Comparison of ENCODE assay signal across 18 cellular contexts in the genomic region with DNA sequence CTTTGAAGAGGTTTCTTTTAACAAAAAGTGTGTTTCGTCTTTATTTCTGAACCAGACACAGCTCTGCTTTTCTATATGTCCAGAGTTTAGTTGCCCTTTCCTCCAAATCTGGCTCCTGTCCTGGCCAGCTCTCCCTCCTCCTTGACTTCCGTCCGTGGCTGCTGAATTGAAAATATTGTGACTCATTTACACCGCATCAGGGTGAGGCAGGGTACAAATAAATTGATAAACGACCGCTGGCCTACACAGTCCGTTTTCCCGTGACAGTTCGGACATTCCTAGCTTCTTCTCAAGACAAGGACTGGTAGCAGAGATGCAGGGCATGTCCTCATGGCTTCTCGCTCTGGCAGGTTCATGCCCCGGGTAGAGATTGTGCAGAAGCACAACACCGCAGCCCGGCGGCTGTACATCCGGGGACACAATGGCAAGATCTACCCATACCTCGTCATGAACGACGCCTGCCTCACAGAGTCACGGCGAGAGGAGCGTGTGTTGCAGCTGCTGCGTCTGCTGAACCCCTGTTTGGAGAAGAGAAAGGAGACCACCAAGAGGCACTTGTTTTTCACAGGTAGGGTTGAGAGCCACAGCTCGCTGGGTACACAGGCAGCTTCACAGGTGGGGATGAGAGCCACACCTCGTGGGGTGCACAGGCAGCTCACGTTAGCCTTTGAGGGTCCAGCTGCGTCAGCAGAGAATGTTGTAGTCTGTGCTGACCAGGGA.
A peak's percentile ranks its signal among the peaks of the same experiment; 100 is the strongest.
DNase-seq lines count a peak whose midpoint lies in the region; ATAC-seq, FAIRE-seq and TF ChIP-seq lines count a peak whose summit lies in the region.
"Had no signal": no experiment of that assay in that cellular context is flagged by ENCODE, and none has a peak within 500 bp of the region (broad histone marks: within the 10 kb centered on the region; RNA-seq: fewer than 3 reads in every experiment).

No MANE protein-coding gene starts in this region.

- no peak overlapping the region for H3K4me3 ChIP-seq in astrocyte (ENCODE audit: insufficient read depth, low read depth, low read length)
- no peak overlapping the region for H3K4me3 ChIP-seq in lower lobe of right lung
- H3K4me3 ChIP-seq in subcutaneous abdominal adipose tissue (ENCODE audit: low read depth in 1 of 5, low read length in 5 of 5): no peak overlapping the region
- H3K4me3 ChIP-seq: A549, uterus had no signal

- no peaks in the 10 kb centered on the region for H3K27me3 Mint-ChIP-seq in activated T-cell treated with anti-CD3 and anti-CD28 coated beads, Interleukin-2, amount 50 U/mL, for 24 hours
- H3K27me3 Mint-ChIP-seq in activated T-cell treated with anti-CD3 and anti-CD28 coated beads, Interleukin-2, amount 50 U/mL, for 72 hours (ENCODE audit: low read depth): no peaks in the 10 kb centered on the region
- no peaks in the 10 kb centered on the region for H3K27me3 Mint-ChIP-seq in astrocyte (ENCODE audit: low read depth, unreplicated experiment)
- H3K27me3 Mint-ChIP-seq: CD4-positive, CD25-positive, alpha-beta regulatory T cell; stimulated activated naive CD8-positive, alpha-beta T cell treated with anti-CD3 and anti-CD28 coated beads, Interleukin-15, amount 100 ng/mL, for 72 hours had no signal

- intact Hi-C loops in lower lobe of right lung (cut with DNase I): no loop called here

- peaks cover 25% of the 10 kb centered on the region for H3K36me3 ChIP-seq in astrocyte (ENCODE audit: insufficient read depth, low read length)
- peaks cover 86% of the 10 kb centered on the region for H3K36me3 ChIP-seq in lower lobe of right lung
- H3K36me3 ChIP-seq in subcutaneous abdominal adipose tissue (ENCODE audit: control insufficient read depth in 5 of 5, insufficient read depth in 5 of 5, low read length in 5 of 5): peaks cover 2 to 88% (median 71%) of the 10 kb centered on the region in 5 donors
- H3K36me3 ChIP-seq: uterus had no signal

- no peaks in the 10 kb centered on the region for H3K79me2 ChIP-seq in astrocyte (ENCODE audit: insufficient read depth, low read length)

- H2AFZ ChIP-seq in astrocyte (ENCODE audit: low read depth, low read length): no peak overlapping the region

- TF ChIP-seq CTCF in astrocyte (IDR thresholded peaks at IDR 0.05; ENCODE audit: insufficient read depth, low read depth, low read length): no peak
- no peak for TF ChIP-seq CTCF in lower lobe of right lung (IDR thresholded peaks at IDR 0.05)

- no peak overlapping the region for H3K4me3 Mint-ChIP-seq in activated T-cell treated with anti-CD3 and anti-CD28 coated beads, Interleukin-2, amount 50 U/mL, for 24 hours
- H3K4me3 Mint-ChIP-seq in activated T-cell treated with anti-CD3 and anti-CD28 coated beads, Interleukin-2, amount 50 U/mL, for 72 hours: no peak overlapping the region
- H3K4me3 Mint-ChIP-seq in astrocyte (ENCODE audit: unreplicated experiment): no peak overlapping the region
- H3K4me3 Mint-ChIP-seq: activated T-helper 1 cell treated with anti-CD3 and anti-CD28 coated beads, Interleukin-12 subunit alpha, Interleukin-12 subunit beta, Interleukin-2, Interleukin-4 antibody, amounts not matched to agents 30 ng/mL and 10 ng/mL and 1 ng/mL, durations not matched to agents 14 hours and 24 hours and 36 hours; CD4-positive, CD25-positive, alpha-beta regulatory T cell; H9; stimulated activated naive CD8-positive, alpha-beta T cell treated with anti-CD3 and anti-CD28 coated beads, Interleukin-15, amount 100 ng/mL, for 72 hours had no signal

- H3K9me3 Mint-ChIP-seq in activated T-cell treated with anti-CD3 and anti-CD28 coated beads, Interleukin-2, amount 50 U/mL, for 24 hours: no peaks in the 10 kb centered on the region
- H3K9me3 Mint-ChIP-seq in activated T-cell treated with anti-CD3 and anti-CD28 coated beads, Interleukin-2, amount 50 U/mL, for 72 hours: no peaks in the 10 kb centered on the region
- H3K9me3 Mint-ChIP-seq in astrocyte (ENCODE audit: unreplicated experiment): no peaks in the 10 kb centered on the region
- H3K9me3 Mint-ChIP-seq: activated T-helper 1 cell treated with anti-CD3 and anti-CD28 coated beads, Interleukin-12 subunit alpha, Interleukin-12 subunit beta, Interleukin-2, Interleukin-4 antibody, amounts not matched to agents 30 ng/mL and 10 ng/mL and 1 ng/mL, durations not matched to agents 14 hours and 24 hours and 36 hours; CD4-positive, CD25-positive, alpha-beta regulatory T cell; H9; stimulated activated naive CD8-positive, alpha-beta T cell treated with anti-CD3 and anti-CD28 coated beads, Interleukin-15, amount 100 ng/mL, for 72 hours had no signal

- FAIRE-seq in astrocyte (lab: Jason Lieb, UNC): no peak
- FAIRE-seq: A549 had no signal

- ATAC-seq in activated T-cell treated with anti-CD3 and anti-CD28 coated beads, Interleukin-2, amount 50 U/mL, for 72 hours (replicated peaks in 1 of 2): no peak
- ATAC-seq in lower lobe of right lung (no peak), GM18907 (IDR thresholded peaks at IDR 0.05; ENCODE audit: unreplicated experiment) (no peak)
- ATAC-seq: A549; stimulated activated naive CD8-positive, alpha-beta T cell treated with anti-CD3 and anti-CD28 coated beads, Interleukin-15, amount 100 ng/mL, for 72 hours had no signal

- H3K9me3 ChIP-seq in astrocyte (ENCODE audit: insufficient read depth, low read depth, low read length) (no peaks in the 10 kb centered on the region), lower lobe of right lung (no peaks in the 10 kb centered on the region), subcutaneous abdominal adipose tissue (ENCODE audit: control insufficient read depth in 5 of 5, low read length in 5 of 5) (no peaks in the 10 kb centered on the region)
- H3K9me3 ChIP-seq: A549, uterus had no signal

- peaks cover 96% of the 10 kb centered on the region for H3K36me3 Mint-ChIP-seq in activated T-cell treated with anti-CD3 and anti-CD28 coated beads, Interleukin-2, amount 50 U/mL, for 24 hours (ENCODE audit: low read depth)
- peaks cover 0 to 10% of the 10 kb centered on the region in 2 donors for H3K36me3 Mint-ChIP-seq in activated T-cell treated with anti-CD3 and anti-CD28 coated beads, Interleukin-2, amount 50 U/mL, for 72 hours (ENCODE audit: insufficient read depth in 2 of 2)
- peaks cover 22% of the 10 kb centered on the region for H3K36me3 Mint-ChIP-seq in astrocyte (ENCODE audit: low read depth, unreplicated experiment)

- H3K4me1 ChIP-seq in astrocyte (ENCODE audit: insufficient read depth, low read length): peaks cover 21% of the 10 kb centered on the region
- peaks cover 10% of the 10 kb centered on the region for H3K4me1 ChIP-seq in lower lobe of right lung
- H3K4me1 ChIP-seq in subcutaneous abdominal adipose tissue (ENCODE audit: control insufficient read depth in 5 of 5, insufficient read depth in 5 of 5, low read length in 5 of 5): peaks cover 0 to 25% (median 18%) of the 10 kb centered on the region in 5 donors
- H3K4me1 ChIP-seq: A549, uterus had no signal

- H4K20me1 ChIP-seq in astrocyte (ENCODE audit: insufficient read depth, low read length): peaks cover 25% of the 10 kb centered on the region

- no peak overlapping the region for H3K4me2 ChIP-seq in astrocyte (ENCODE audit: low read length)
- H3K4me2 ChIP-seq: A549 had no signal

- H3K27ac ChIP-seq in astrocyte (ENCODE audit: low read depth, low read length) (no peak overlapping the region), lower lobe of right lung (peak overlapping the region; percentile 68), subcutaneous abdominal adipose tissue (ENCODE audit: low read depth, low read length) (peak overlapping the region; percentile 19)
- H3K27ac ChIP-seq: A549, uterus, WERI-Rb-1 had no signal

- H3K27ac Mint-ChIP-seq in activated T-cell treated with anti-CD3 and anti-CD28 coated beads, Interleukin-2, amount 50 U/mL, for 24 hours: peak overlapping the region; percentile 53
- H3K27ac Mint-ChIP-seq in activated T-cell treated with anti-CD3 and anti-CD28 coated beads, Interleukin-2, amount 50 U/mL, for 72 hours: no peak overlapping the region
- H3K27ac Mint-ChIP-seq in astrocyte (ENCODE audit: unreplicated experiment): no peak overlapping the region
- H3K27ac Mint-ChIP-seq: activated T-helper 1 cell treated with anti-CD3 and anti-CD28 coated beads, Interleukin-12 subunit alpha, Interleukin-12 subunit beta, Interleukin-2, Interleukin-4 antibody, amounts not matched to agents 30 ng/mL and 10 ng/mL and 1 ng/mL, durations not matched to agents 14 hours and 24 hours and 36 hours had no signal

- H3K27me3 ChIP-seq in astrocyte (ENCODE audit: insufficient read depth, low read length) (no peaks in the 10 kb centered on the region), lower lobe of right lung (ENCODE audit: low read depth) (no peaks in the 10 kb centered on the region), subcutaneous abdominal adipose tissue (ENCODE audit: control insufficient read depth in 5 of 5, insufficient read depth in 4 of 5, low read length in 5 of 5) (no peaks in the 10 kb centered on the region)
- H3K27me3 ChIP-seq: uterus had no signal

- no peak for DNase-seq in activated T-cell treated with anti-CD3 and anti-CD28 coated beads, Interleukin-2, amount 50 U/mL, for 24 hours
- DNase-seq in activated T-cell treated with anti-CD3 and anti-CD28 coated beads, Interleukin-2, amount 50 U/mL, for 72 hours: no peak
- DNase-seq in astrocyte (ENCODE audit: low read depth): peak; percentile 52
- DNase-seq in lower lobe of right lung: no peak
- no peak for DNase-seq in SKM-1 (lab: John Stamatoyannopoulos, UW; ENCODE audit: unreplicated experiment)
- no peak for DNase-seq in hepatic stellate cell (ENCODE audit: low spot score)
- DNase-seq: activated CD4-positive, alpha-beta T cell treated with anti-CD3 and anti-CD28 coated beads, Interleukin-2, amount 50 U/mL, for 4 hours; CD4-positive, CD25-positive, alpha-beta regulatory T cell; GF-D8; H9; NCI-H1417; stimulated activated naive CD8-positive, alpha-beta T cell treated with anti-CD3 and anti-CD28 coated beads, Interleukin-15, amount 100 ng/mL, for 72 hours; uterus; WERI-Rb-1 had no signal

- no peak overlapping the region for H3K9ac ChIP-seq in astrocyte (ENCODE audit: low read length)
- H3K9ac ChIP-seq in subcutaneous abdominal adipose tissue (ENCODE audit: low read length in 5 of 5): no peak overlapping the region

- H3K4me1 Mint-ChIP-seq in activated T-cell treated with anti-CD3 and anti-CD28 coated beads, Interleukin-2, amount 50 U/mL, for 24 hours (ENCODE audit: low read depth): peaks cover 15% of the 10 kb centered on the region
- no peaks in the 10 kb centered on the region for H3K4me1 Mint-ChIP-seq in activated T-cell treated with anti-CD3 and anti-CD28 coated beads, Interleukin-2, amount 50 U/mL, for 72 hours (ENCODE audit: low read depth)
- H3K4me1 Mint-ChIP-seq in astrocyte (ENCODE audit: low read depth, unreplicated experiment): peaks cover 21% of the 10 kb centered on the region
- H3K4me1 Mint-ChIP-seq: CD4-positive, CD25-positive, alpha-beta regulatory T cell; H9 had no signal
